9 cellular contexts compared by ENCODE assay signal in genomic region chr9:2013688-2014087, GRCh38. TPM values are rescaled to one million over a fixed set of nuclear protein-coding genes. Genes with fewer than 3 reads are reported as not detected.
DNase-seq lines count a peak whose midpoint lies in the region; ATAC-seq lines count a peak whose summit lies in the region.
"Had no signal": no experiment of that assay in that cellular context is flagged by ENCODE, and none has a peak within 500 bp of the region (broad histone marks: within the 10 kb centered on the region; RNA-seq: fewer than 3 reads in every experiment).

No MANE protein-coding gene starts in this region.

- peaks cover 13% of the 10 kb centered on the region for H3K27me3 Mint-ChIP-seq in activated CD4-positive, alpha-beta T cell treated with anti-CD3 and anti-CD28 coated beads, Interleukin-2, amount 10 ng/mL, durations not matched to agents 24 days and 14 days
- H3K27me3 Mint-ChIP-seq in activated CD4-positive, alpha-beta memory T cell treated with anti-CD3 and anti-CD28 coated beads, Interleukin-2, amount 10 ng/mL, durations not matched to agents 7 days and 5 days, result peaks cover 17% of the 10 kb centered on the region

- ATAC-seq in right cardiac atrium, result no peak

- H3K27ac Mint-ChIP-seq in activated CD4-positive, alpha-beta T cell treated with anti-CD3 and anti-CD28 coated beads, Interleukin-2, amount 10 ng/mL, durations not matched to agents 24 days and 14 days, result no peak overlapping the region
- no peak overlapping the region for H3K27ac Mint-ChIP-seq in activated CD4-positive, alpha-beta memory T cell treated with anti-CD3 and anti-CD28 coated beads, Interleukin-2, amount 10 ng/mL, durations not matched to agents 7 days and 5 days

- H3K4me3 ChIP-seq in right cardiac atrium (ENCODE audit: low read length) (peak overlapping the region; percentile 81), stomach smooth muscle (ENCODE audit: low read length in 2 of 2) (peak overlapping the region; percentile 85 to 91)

- H3K36me3 ChIP-seq in stomach smooth muscle (ENCODE audit: control insufficient read depth in 2 of 2, insufficient read depth in 2 of 2, low read length in 2 of 2), result no peaks in the 10 kb centered on the region

- POLR2A ChIA-PET in activated CD4-positive, alpha-beta memory T cell treated with anti-CD3 and anti-CD28 coated beads, Interleukin-2, amount 10 ng/mL, durations not matched to agents 7 days and 5 days (lab: Charles Lee), result interaction anchor here (1.2 to 5.8 kb wide), 5 partner anchors 10 to 830 kb away, joined by 3 to 114 read pairs (median 9); partner anchors contain the start of gene PUM3

- H3K27me3 ChIP-seq in right cardiac atrium (ENCODE audit: control insufficient read depth, insufficient read depth), result no peaks in the 10 kb centered on the region
- no peaks in the 10 kb centered on the region for H3K27me3 ChIP-seq in stomach smooth muscle (ENCODE audit: control insufficient read depth in 1 of 2, insufficient read depth in 2 of 2, low read length in 2 of 2)

- peaks cover 2% of the 10 kb centered on the region for H3K36me3 Mint-ChIP-seq in activated CD4-positive, alpha-beta T cell treated with anti-CD3 and anti-CD28 coated beads, Interleukin-2, amount 10 ng/mL, durations not matched to agents 24 days and 14 days (ENCODE audit: low read depth)
- H3K36me3 Mint-ChIP-seq in activated CD4-positive, alpha-beta memory T cell treated with anti-CD3 and anti-CD28 coated beads, Interleukin-2, amount 10 ng/mL, durations not matched to agents 7 days and 5 days (ENCODE audit: low read depth), result peaks cover 16% of the 10 kb centered on the region

- WGBS in right cardiac atrium, result 62% methylated on average over 2 of the region's 2 CpGs

- no peaks in the 10 kb centered on the region for H3K9me3 Mint-ChIP-seq in activated CD4-positive, alpha-beta T cell treated with anti-CD3 and anti-CD28 coated beads, Interleukin-2, amount 10 ng/mL, durations not matched to agents 24 days and 14 days
- no peaks in the 10 kb centered on the region for H3K9me3 Mint-ChIP-seq in activated CD4-positive, alpha-beta memory T cell treated with anti-CD3 and anti-CD28 coated beads, Interleukin-2, amount 10 ng/mL, durations not matched to agents 7 days and 5 days

- H3K4me1 Mint-ChIP-seq in activated CD4-positive, alpha-beta T cell treated with anti-CD3 and anti-CD28 coated beads, Interleukin-2, amount 10 ng/mL, durations not matched to agents 24 days and 14 days, result peaks cover 33% of the 10 kb centered on the region
- peaks cover 33% of the 10 kb centered on the region for H3K4me1 Mint-ChIP-seq in activated CD4-positive, alpha-beta memory T cell treated with anti-CD3 and anti-CD28 coated beads, Interleukin-2, amount 10 ng/mL, durations not matched to agents 7 days and 5 days

- H3K27ac ChIP-seq in right cardiac atrium (ENCODE audit: low read length), result no peak overlapping the region
- peak overlapping the region; percentile 80 for H3K27ac ChIP-seq in stomach smooth muscle (ENCODE audit: low read length)

- intact Hi-C loops in activated CD4-positive, alpha-beta T cell treated with anti-CD3 and anti-CD28 coated beads, Interleukin-2, amount 10 ng/mL, durations not matched to agents 24 days and 14 days (cut with micrococcal nuclease), result loop anchor here (2.0 to 10.0 kb wide), 5 partner anchors 13 to 1739 kb away; partner anchors contain the start of genes KANK1 and VLDLR
- intact Hi-C loops in right cardiac atrium (cut with DNase I) (loop anchor here in 1 of 4 donors (10.0 kb wide), 1 partner anchor 71 kb away; no protein-coding TSS in a partner anchor), posterior vena cava (cut with DNase I) (loop anchor here (10.0 kb wide), 2 partner anchors 111 to 611 kb away; partner anchors contain the start of gene VLDLR (in 1 of the 2))

- H3K4me3 Mint-ChIP-seq in activated CD4-positive, alpha-beta T cell treated with anti-CD3 and anti-CD28 coated beads, Interleukin-2, amount 10 ng/mL, durations not matched to agents 24 days and 14 days, result peak overlapping the region; percentile 98
- peak overlapping the region; percentile 98 for H3K4me3 Mint-ChIP-seq in activated CD4-positive, alpha-beta memory T cell treated with anti-CD3 and anti-CD28 coated beads, Interleukin-2, amount 10 ng/mL, durations not matched to agents 7 days and 5 days

- CTCF ChIA-PET in activated CD4-positive, alpha-beta memory T cell treated with anti-CD3 and anti-CD28 coated beads, Interleukin-2, amount 10 ng/mL, durations not matched to agents 7 days and 5 days (lab: Charles Lee), result interaction anchor here (1.6 kb wide), 1 partner anchor 74 kb away, joined by 5 read pairs; no protein-coding TSS in a partner anchor

- H3K9me3 ChIP-seq in right cardiac atrium (ENCODE audit: control insufficient read depth, low read length) (no peaks in the 10 kb centered on the region), stomach smooth muscle (ENCODE audit: control insufficient read depth in 2 of 2, low read length in 2 of 2) (no peaks in the 10 kb centered on the region)

- H3K9ac ChIP-seq in stomach smooth muscle (ENCODE audit: low read length in 2 of 2), result peak overlapping the region; percentile 80 to 82

- H3K4me1 ChIP-seq in right cardiac atrium (ENCODE audit: control insufficient read depth, insufficient read depth, low read length) (no peaks in the 10 kb centered on the region), stomach smooth muscle (ENCODE audit: control insufficient read depth, insufficient read depth, low read length) (peaks cover 7% of the 10 kb centered on the region)

- DNase-seq in activated CD4-positive, alpha-beta T cell treated with anti-CD3 and anti-CD28 coated beads, Interleukin-2, amount 10 ng/mL, durations not matched to agents 24 days and 14 days, result peak; percentile 51
- no peak for DNase-seq in activated CD4-positive, alpha-beta T cell treated with anti-CD3 and anti-CD28 coated beads, Interleukin-2, amount 50 U/mL, for 48 hours
- DNase-seq in activated CD4-positive, alpha-beta memory T cell treated with anti-CD3 and anti-CD28 coated beads, Interleukin-2, amount 10 ng/mL, durations not matched to agents 7 days and 5 days, result no peak
- DNase-seq in right cardiac atrium, result no peak
- DNase-seq in posterior vena cava (ENCODE audit: low spot score), result no peak
- DNase-seq in activated effector memory CD4-positive, alpha-beta T cell treated with anti-CD3 and anti-CD28 coated beads, Interleukin-2, amount 50 U/mL, for 16 hours, result no peak
- no peak for DNase-seq in NCI-H1694 treated with DMSO at 0.1 percent for 48 hours (lab: John Stamatoyannopoulos, UW)
- DNase-seq: stimulated activated naive CD4-positive, alpha-beta T cell had no signal

RNA-seq across cellular contexts. Expression of gene SMARCA2, which starts 1.5 kb away (rescaled TPM):
- 91.4 and 100.0 TPM in 2 replicates for total RNA-seq in activated CD4-positive, alpha-beta T cell treated with anti-CD3 and anti-CD28 coated beads, Interleukin-2, amount 10 ng/mL, durations not matched to agents 24 days and 14 days
- 100 to 1,000 TPM; 207 to 224 TPM for total RNA-seq in activated CD4-positive, alpha-beta memory T cell treated with anti-CD3 and anti-CD28 coated beads, Interleukin-2, amount 10 ng/mL, durations not matched to agents 7 days and 5 days
- total RNA-seq in right cardiac atrium (100 to 1,000 TPM in 3 of 4 donors, 10 to 100 TPM in 1; 99.6 to 133 (median 112) TPM), posterior vena cava (100 to 1,000 TPM; 152 to 174 TPM)
- polyA plus RNA-seq in right cardiac atrium, result 49.3 TPM
